Comparison of ENCODE assay signal across 8 cellular contexts in the genomic region with DNA sequence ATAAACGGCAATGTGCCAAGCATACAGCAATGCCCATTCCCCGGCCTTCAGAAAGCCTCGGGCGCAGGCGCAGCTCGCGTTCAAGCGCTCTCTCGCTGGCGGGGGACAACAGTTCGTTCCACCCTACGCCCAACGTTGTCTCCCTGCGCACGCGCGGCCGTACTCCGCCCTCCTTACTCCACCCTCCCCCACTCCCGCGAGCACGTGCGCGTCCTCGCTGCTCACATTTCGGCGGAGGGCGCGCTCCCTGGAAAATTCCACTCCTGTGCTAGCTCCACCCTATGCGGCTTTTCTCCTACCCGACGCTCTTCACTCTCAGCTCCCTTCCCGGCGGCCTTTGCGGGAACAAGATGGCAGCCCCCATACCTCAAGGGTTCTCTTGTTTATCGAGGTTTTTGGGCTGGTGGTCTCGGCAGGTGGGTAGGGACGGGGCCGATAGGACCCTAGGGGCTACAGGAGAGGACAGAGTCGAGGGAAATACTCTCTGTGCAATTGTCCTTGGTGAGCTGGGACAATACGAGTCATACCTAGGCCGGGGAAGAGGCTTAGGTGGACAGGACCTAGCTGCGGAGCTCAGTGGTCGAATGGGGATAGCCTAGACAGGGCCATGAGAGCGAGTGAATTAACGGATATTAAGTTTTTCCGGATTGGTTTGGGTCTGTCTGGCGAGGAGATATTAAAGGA. TPM values are rescaled to one million over a fixed set of nuclear protein-coding genes. Genes with fewer than 3 reads are reported as not detected.
DNase-seq lines count a peak whose midpoint lies in the region; ATAC-seq and TF ChIP-seq lines count a peak whose summit lies in the region.
"Not testable (repeated sequence)": the region's sequence is repeated elsewhere in the genome, so short reads cannot be mapped to it uniquely, and the experiment has no call there.

A gene (plus strand): TSS at position 335 of the 684 bp plus-strand sequence. CDS start 16 bp downstream, at position 351.

- not testable (repeated sequence) for H3K27me3 Mint-ChIP-seq in CD8-positive, alpha-beta memory T cell

- DNase-seq in CD8-positive, alpha-beta memory T cell, result peak; percentile 92 to 96 (median 95)
- DNase-seq in GM20000 (ENCODE audit: low spot score) (peak; percentile 90), HS-5 (ENCODE audit: low read depth) (peak; percentile 72), NK-92 (lab: John Stamatoyannopoulos, UW; ENCODE audit: unreplicated experiment) (peak; percentile 69), lower lobe of right lung (peak; percentile 98)
- peak; percentile 87 to 91 for DNase-seq in activated CD8-positive, alpha-beta memory T cell treated with anti-CD3 and anti-CD28 coated beads for 1 hour (ENCODE audit: extremely low read depth in 1 of 2, low read depth in 1 of 2)
- DNase-seq in stimulated activated CD4-positive, alpha-beta T cell treated with anti-CD3 and anti-CD28 coated beads, TNF-alpha, amount 100 ng/mL, for 1 hour (ENCODE audit: low read depth in 3 of 3, low spot score in 1 of 3), result peak; percentile 89 to 92 (median 92)

- H3K27ac Mint-ChIP-seq in CD8-positive, alpha-beta memory T cell, result peak within 1 kb of the TSS; percentile 91 to 99 (median 97)

- WGBS in ectodermal cell, 2 experiments, result 1% methylated on average over 47 to 48 of the region's 48 CpGs

- H3K4me3 Mint-ChIP-seq in CD8-positive, alpha-beta memory T cell, result peak within 1 kb of the TSS; percentile 92 to 94 (median 94)

- H3K27ac ChIP-seq in CD8-positive, alpha-beta memory T cell (ENCODE audit: low read depth, low read length), result peak within 1 kb of the TSS; percentile 38
- H3K27ac ChIP-seq in ectodermal cell (ENCODE audit: insufficient read depth, low read depth, low read length, poor library complexity, severe bottlenecking), result peak within 1 kb of the TSS; percentile 55
- H3K27ac ChIP-seq in lower lobe of right lung, result peak within 1 kb of the TSS; percentile 62

- H3K4me3 ChIP-seq in CD8-positive, alpha-beta memory T cell (ENCODE audit: low read length), result peak within 1 kb of the TSS; percentile 62
- H3K4me3 ChIP-seq in ectodermal cell (ENCODE audit: insufficient read depth, low read depth, low read length) (peak within 1 kb of the TSS; percentile 61), lower lobe of right lung (peak within 1 kb of the TSS; percentile 60)

- intact Hi-C loops in lower lobe of right lung (cut with DNase I), result not testable (repeated sequence)

- peak; percentile 99 for ATAC-seq in lower lobe of right lung

- H3K36me3 Mint-ChIP-seq in CD8-positive, alpha-beta memory T cell, result not testable (repeated sequence)

- CTCF ChIA-PET in CD8-positive, alpha-beta memory T cell (lab: Charles Lee), result not testable (repeated sequence)

- not testable (repeated sequence) for H3K4me1 ChIP-seq in CD8-positive, alpha-beta memory T cell (ENCODE audit: insufficient read depth, low read length); ectodermal cell (ENCODE audit: control insufficient read depth, insufficient read depth, low read length); lower lobe of right lung

- not testable (repeated sequence) for TF ChIP-seq CTCF in GM20000 (IDR thresholded peaks at IDR 0.05; ENCODE audit: extremely low read depth, missing control alignments); lower lobe of right lung (IDR thresholded peaks at IDR 0.05)

- not testable (repeated sequence) for H3K9me3 ChIP-seq in CD8-positive, alpha-beta memory T cell (ENCODE audit: low read length); ectodermal cell (ENCODE audit: control insufficient read depth, low read length); lower lobe of right lung

- H3K4me1 Mint-ChIP-seq in CD8-positive, alpha-beta memory T cell, result peaks cover 8 to 15% (median 8%) of the 10 kb centered on the region in 3 donors

- POLR2A ChIA-PET in CD8-positive, alpha-beta memory T cell (lab: Charles Lee), result not testable (repeated sequence)

- not testable (repeated sequence) for H3K9me3 Mint-ChIP-seq in CD8-positive, alpha-beta memory T cell

- H3K27me3 ChIP-seq in CD8-positive, alpha-beta memory T cell (ENCODE audit: insufficient read depth, low read length, poor library complexity, severe bottlenecking); ectodermal cell (ENCODE audit: control insufficient read depth, insufficient read depth, low read length, poor library complexity, severe bottlenecking); lower lobe of right lung (ENCODE audit: low read depth): not testable (repeated sequence)

- not testable (repeated sequence) for H3K36me3 ChIP-seq in CD8-positive, alpha-beta memory T cell (ENCODE audit: insufficient read depth, low read length); ectodermal cell (ENCODE audit: control insufficient read depth, insufficient read depth, low read length)
- H3K36me3 ChIP-seq in lower lobe of right lung, result peaks cover 21% of the 10 kb centered on the region

RNA-seq across cellular contexts. Expression of the gene that starts here (rescaled TPM):
- total RNA-seq in CD8-positive, alpha-beta memory T cell, result 10 to 100 TPM; 70.0 to 74.5 TPM
- 25.7 TPM for polyA plus RNA-seq in CD8-positive, alpha-beta memory T cell
- polyA plus RNA-seq in ectodermal cell (2013, experiment 1 of 4), result 62.9 TPM
- polyA plus RNA-seq in ectodermal cell (2013, experiment 2 of 4), result 67.6 TPM
- polyA plus RNA-seq in ectodermal cell (2013, experiment 3 of 4), result 56.4 TPM
- polyA plus RNA-seq in ectodermal cell (2013, experiment 4 of 4), result 59.6 TPM
- 26.7 TPM for total RNA-seq in lower lobe of right lung

Comparison
In these comparisons a context has a peak if more than half of its experiments do, and no peak if none do; other contexts are left out.
1. Peak in every context shown above with its lines: DNase-seq, ATAC-seq, H3K4me3 ChIP-seq and H3K27ac ChIP-seq.